ENCODE assay signal across 8 cellular contexts in the genomic region with DNA sequence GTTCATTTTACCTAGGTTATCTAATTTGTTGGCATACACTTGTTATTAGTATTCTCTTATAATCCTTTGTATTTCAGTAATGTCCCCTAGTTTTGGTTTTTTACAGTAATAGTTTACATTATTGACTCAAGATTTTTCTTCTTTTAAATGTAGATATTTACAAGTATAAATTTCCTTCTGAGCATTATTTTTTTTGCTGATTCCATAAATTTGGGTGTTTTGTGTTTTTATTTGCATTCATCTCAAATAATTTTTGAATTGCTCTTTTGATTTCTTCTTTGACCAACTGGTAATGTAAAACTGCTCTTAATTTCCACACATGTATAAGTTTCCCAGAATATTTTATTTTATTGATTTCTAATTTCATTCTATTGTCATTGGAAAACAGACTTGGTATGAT.
"Had no signal": no experiment of that assay in that cellular context is flagged by ENCODE, and none has a peak within 500 bp of the region (broad histone marks: within the 10 kb centered on the region; RNA-seq: fewer than 3 reads in every experiment).

No MANE protein-coding gene starts in this region.

- ATAC-seq: HCT116, HepG2 had no signal

- H3K27ac ChIP-seq: GM23248, HL-60 had no signal

- H3K4me3 ChIP-seq: GM23248, HAP-1 had no signal

- FAIRE-seq: HepG2 had no signal

- H3K4me1 ChIP-seq: HAP-1 had no signal

- H3K36me3 ChIP-seq: HAP-1 had no signal

- DNase-seq: GM23248, GOT3, H7, HFFc6 had no signal

- H3K9me3 ChIP-seq: HAP-1 had no signal

- H3K9ac ChIP-seq: GM23248 had no signal

- H2AFZ ChIP-seq: GM23248 had no signal
